ENCODE assay signal across 18 cellular contexts in the genomic region with DNA sequence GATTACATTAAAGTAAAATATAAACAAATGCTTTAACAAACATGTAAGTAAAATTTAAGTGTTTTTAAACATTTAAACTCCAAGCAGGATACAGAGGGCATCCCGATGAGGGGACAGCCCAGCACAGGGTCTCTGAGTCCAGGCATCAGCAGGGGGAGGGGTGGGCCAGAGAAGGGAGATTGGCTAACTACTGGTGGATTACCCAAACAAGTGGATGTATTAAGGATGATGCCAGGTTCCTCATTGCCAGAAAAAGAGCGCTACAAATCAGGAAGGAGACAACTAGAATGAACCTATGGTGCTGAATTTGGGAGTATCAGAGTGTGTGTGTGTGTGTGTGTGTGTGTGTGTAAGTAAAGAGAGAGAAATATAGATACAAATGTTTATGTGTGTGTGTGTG.
DNase-seq lines count a peak whose midpoint lies in the region; FAIRE-seq and TF ChIP-seq lines count a peak whose summit lies in the region.
"Had no signal": no experiment of that assay in that cellular context is flagged by ENCODE, and none has a peak within 500 bp of the region (broad histone marks: within the 10 kb centered on the region; RNA-seq: fewer than 3 reads in every experiment).

No MANE protein-coding gene starts in this region.

- CTCF ChIA-PET in H1 (lab: Charles Lee; ENCODE audit: partially characterized antibody) = interaction anchor here (0.7 kb wide), 1 partner anchor 38 kb away, joined by 4 read pairs; no protein-coding TSS in a partner anchor

- no peak overlapping the region for H3K4ac ChIP-seq in H1 (replicated peaks; ENCODE audit: insufficient read length, low read depth, low read length)

- no peak overlapping the region for H2BK120ac ChIP-seq in H1 (replicated peaks; ENCODE audit: low read depth, low read length)

- TF ChIP-seq RAD21 in H1 (IDR thresholded peaks at IDR 0.05 in 1 of 2, conservative IDR thresholded peaks at IDR 0.05 in 1 of 2; ENCODE audit: low read depth in 2 of 2, low read length in 2 of 2) = no peak

- H3K9ac ChIP-seq in BLaER1 treated with 17β-estradiol and CSF1 and Interleukin-3, amounts not matched to agents 10 nM and 100 nM = no peak overlapping the region
- no peak overlapping the region for H3K9ac ChIP-seq in H1 (replicated peaks in 1 of 4; ENCODE audit: extremely low read depth in 1 of 4, low read depth in 3 of 4, low read length in 3 of 4)
- H3K9ac ChIP-seq: KMS-11 had no signal

- no peaks in the 10 kb centered on the region for H3K79me2 ChIP-seq in H1 (ENCODE audit: control insufficient read depth in 1 of 2, insufficient read depth in 2 of 2, low read length in 2 of 2)

- H4K8ac ChIP-seq in H1 (ENCODE audit: extremely low read depth, insufficient read depth, low read length) = no peak overlapping the region

- H2BK20ac ChIP-seq in H1 (ENCODE audit: low read length) = no peak overlapping the region

- H3K14ac ChIP-seq in H1 (ENCODE audit: insufficient read length) = no peak overlapping the region

- H3K36me3 ChIP-seq in BLaER1 treated with 17β-estradiol and CSF1 and Interleukin-3, amounts not matched to agents 10 nM and 100 nM = no peaks in the 10 kb centered on the region
- no peaks in the 10 kb centered on the region for H3K36me3 ChIP-seq in H1 (ENCODE audit: control insufficient read depth in 2 of 4, insufficient read depth in 4 of 4, low read length in 3 of 4)
- H3K36me3 ChIP-seq: HAP-1, Peyer's patch had no signal

- TF ChIP-seq EP300 in H1 (IDR thresholded peaks at IDR 0.05; ENCODE audit: borderline replicate concordance in 1 of 2, low read depth in 2 of 2, low read length in 2 of 2) = no peak

- peaks cover 2% of the 10 kb centered on the region; the same call in 1 of the 2 replicates for H3K23me2 ChIP-seq in H1 (ENCODE audit: low read depth, low read length)

- H3K4me3 ChIP-seq in BLaER1 treated with 17β-estradiol and CSF1 and Interleukin-3, amounts not matched to agents 10 nM and 100 nM = no peak overlapping the region
- no peak overlapping the region for H3K4me3 ChIP-seq in HL-60 (replicated peaks; ENCODE audit: insufficient read depth, low read length)
- H3K4me3 ChIP-seq in H1 (ENCODE audit: extremely low read depth in 1 of 4, insufficient read depth in 2 of 4, low read depth in 3 of 4, low read length in 4 of 4) = no peak overlapping the region
- H3K4me3 ChIP-seq: HAP-1, Peyer's patch had no signal

- no peaks in the 10 kb centered on the region for H3K79me1 ChIP-seq in H1 (ENCODE audit: low read depth, low read length)

- TF ChIP-seq POLR2A in H1 (IDR thresholded peaks at IDR 0.05; ENCODE audit: control extremely low read depth in 1 of 2, low read depth in 2 of 2, low read length in 2 of 2) = no peak
- no peak for TF ChIP-seq POLR2A in H54 (IDR thresholded peaks at IDR 0.05; ENCODE audit: low read depth, low read length)

- no peak overlapping the region for H2BK5ac ChIP-seq in H1 (ENCODE audit: low read depth, low read length)

- in situ Hi-C loops in ACHN (cut with HindIII; ENCODE audit: low pct_ligation_motif_present, low pct_unique_long_range_greater_than_20kb, low sequenced_read_pairs) = no loop called here

- H3K27me3 ChIP-seq in BLaER1 treated with 17β-estradiol and CSF1 and Interleukin-3, amounts not matched to agents 10 nM and 100 nM = no peaks in the 10 kb centered on the region
- no peaks in the 10 kb centered on the region for H3K27me3 ChIP-seq in HL-60 (ENCODE audit: insufficient read depth, poor library complexity, severe bottlenecking)
- no peaks in the 10 kb centered on the region for H3K27me3 ChIP-seq in H1 (replicated peaks in 1 of 4; ENCODE audit: control insufficient read depth in 3 of 4, extremely low read depth in 1 of 4, insufficient read depth in 3 of 4, low read length in 3 of 4)
- H3K27me3 ChIP-seq: Peyer's patch had no signal

- no peak for FAIRE-seq in H1 (lab: Jason Lieb, UNC)
- FAIRE-seq in H54 (lab: Jason Lieb, UNC) = no peak

- H3K23ac ChIP-seq in H1 (ENCODE audit: insufficient read length) = no peak overlapping the region

- H3K9me3 ChIP-seq in BLaER1 treated with 17β-estradiol and CSF1 and Interleukin-3, amounts not matched to agents 10 nM and 100 nM (replicated peaks in 1 of 11) = 0 out of 22 replicates have a peak, but pooled peaks cover 0 to 8% (median 0%) of the 10 kb centered on the region in 11 experiments
- no peaks in the 10 kb centered on the region for H3K9me3 ChIP-seq in H1 (ENCODE audit: insufficient read depth in 2 of 2, low read depth in 1 of 2, low read length in 1 of 2)
- H3K9me3 ChIP-seq: Caco-2, HAP-1, Peyer's patch had no signal

- H4K91ac ChIP-seq in H1 (replicated peaks; ENCODE audit: insufficient read length, low read length) = no peak overlapping the region

- no peak overlapping the region for H2AK5ac ChIP-seq in H1 (ENCODE audit: low read depth, low read length)

- H3K56ac ChIP-seq in H1 (replicated peaks; ENCODE audit: insufficient read length, low read depth, low read length) = no peak overlapping the region

- no peak overlapping the region for H4K5ac ChIP-seq in H1 (ENCODE audit: insufficient read length, low read depth, low read length)

- H3K27ac ChIP-seq in BLaER1 treated with 17β-estradiol and CSF1 and Interleukin-3, amounts not matched to agents 10 nM and 100 nM = peak overlapping the region in 6 of 11 experiments; percentile 7 to 67 (median 40); a peak in 7 of 22 replicates
- H3K27ac ChIP-seq in HL-60 (replicated peaks) = peak overlapping the region; percentile 53
- H3K27ac ChIP-seq in H1 (ENCODE audit: low read depth, low read length) = no peak overlapping the region
- H3K27ac ChIP-seq: KMS-11, Peyer's patch had no signal

- no peak overlapping the region for H2BK15ac ChIP-seq in H1 (ENCODE audit: low read length)

- 93% methylated on average over 2 of the region's 2 CpGs; no CpG with 5 or more reads in 1 of the 2 experiments for WGBS in H1 (ENCODE audit: extremely low coverage in 1 of 2, insufficient coverage in 1 of 2, insufficient read length in 1 of 2, insufficient replicate concordance in 2 of 2, low coverage in 1 of 2, low lambda C conversion rate in 2 of 2, missing lambda C conversion rate in 1 of 2), 2 experiments

- H4K20me1 ChIP-seq in BLaER1 treated with 17β-estradiol and CSF1 and Interleukin-3, amounts not matched to agents 10 nM and 100 nM = no peaks in the 10 kb centered on the region
- no peaks in the 10 kb centered on the region for H4K20me1 ChIP-seq in H1 (replicated peaks in 1 of 2; ENCODE audit: control insufficient read depth in 1 of 2, insufficient read depth in 2 of 2, low read length in 2 of 2)

- no peak overlapping the region for H2AFZ ChIP-seq in H1 (ENCODE audit: low read length)

- H2BK12ac ChIP-seq in H1 (ENCODE audit: low read depth, low read length) = peak overlapping the region; percentile 77; the same call in 1 of the 2 replicates

- POLR2A ChIA-PET in H1 (lab: Charles Lee; ENCODE audit: partially characterized antibody) = interaction anchor here (0.6 to 1.4 kb wide), 2 partner anchors 9 to 15 kb away, joined by 3 read pairs; no protein-coding TSS in a partner anchor

- TF ChIP-seq CTCF in HL-60 (IDR thresholded peaks at IDR 0.05; ENCODE audit: insufficient read depth, low read length) (no peak), H1 (IDR thresholded peaks at IDR 0.05; ENCODE audit: control extremely low read depth in 1 of 3, insufficient read depth in 1 of 3, low read depth in 1 of 3, low read length in 3 of 3) (no peak)

- H3K4me1 ChIP-seq in BLaER1 treated with 17β-estradiol and CSF1 and Interleukin-3, amounts not matched to agents 10 nM and 100 nM = peaks cover 0 to 47% (median 36%) of the 10 kb centered on the region in 10 experiments; a peak in 18 of 20 replicates
- H3K4me1 ChIP-seq in H1 (replicated peaks in 1 of 4; ENCODE audit: control insufficient read depth in 3 of 4, insufficient read depth in 4 of 4, low read length in 3 of 4) = peaks cover 0 to 8% (median 2%) of the 10 kb centered on the region in 4 experiments; a peak in 1 of 7 replicates
- H3K4me1 ChIP-seq: Caco-2, HAP-1, Peyer's patch had no signal

- DNase-seq in HL-60 (ENCODE audit: low read depth in 1 of 2, low spot score in 1 of 2) = peak; percentile 47 to 51
- DNase-seq in NOMO-1 (lab: John Stamatoyannopoulos, UW; ENCODE audit: unreplicated experiment in 2 of 2) = peak; percentile 54 to 63
- DNase-seq in H1 (ENCODE audit: low read depth in 1 of 2, low spot score in 2 of 2) = no peak
- DNase-seq in pons (ENCODE audit: low spot score) = no peak
- no peak for DNase-seq in H54 (ENCODE audit: insufficient read length, low spot score)
- no peak for DNase-seq in kidney glomerular epithelial cell (lab: John Stamatoyannopoulos, UW)
- no peak for DNase-seq in ACHN
- DNase-seq: Caco-2; CD4-positive, CD25-positive, alpha-beta regulatory T cell; NCI-H1105 treated with DMSO at 0.1 percent for 48 hours; NCI-H187; NCI-H2107; NCI-H510A; NCI-H774; Peyer's patch had no signal

- H3K18ac ChIP-seq in H1 (ENCODE audit: extremely low read depth, low read length) = no peak overlapping the region

- peak overlapping the region in 5 of 11 experiments; percentile 49 to 74 (median 65); a peak in 9 of 22 replicates for H3K4me2 ChIP-seq in BLaER1 treated with 17β-estradiol and CSF1 and Interleukin-3, amounts not matched to agents 10 nM and 100 nM
- H3K4me2 ChIP-seq in H1 (ENCODE audit: insufficient read depth in 1 of 2, low read depth in 2 of 2, low read length in 2 of 2) = no peak overlapping the region
- H3K4me2 ChIP-seq: KMS-11 had no signal

TF ChIP-seq in H1, 55 proteins besides CTCF, POLR2A, EP300 and RAD21:
- no peak for TF ChIP-seq SIN3A (conservative IDR thresholded peaks at IDR 0.05 in 1 of 2, IDR thresholded peaks at IDR 0.05 in 1 of 2; ENCODE audit: low read depth in 1 of 2, low read length in 2 of 2)
- no peak for TF ChIP-seq CTBP2 (IDR thresholded peaks at IDR 0.05; ENCODE audit: borderline replicate concordance, insufficient read depth, insufficient read length, low read length)
- TF ChIP-seq RFX5 (IDR thresholded peaks at IDR 0.05; ENCODE audit: borderline replicate concordance, low read depth, low read length) = no peak
- TF ChIP-seq BCL11A (IDR thresholded peaks at IDR 0.05; ENCODE audit: low read depth in 2 of 2, low read length in 2 of 2) = no peak
- no peak for TF ChIP-seq SP4 (IDR thresholded peaks at IDR 0.05; ENCODE audit: low read length)
- no peak for TF ChIP-seq CHD2 (IDR thresholded peaks at IDR 0.05; ENCODE audit: low read length)
- TF ChIP-seq SAP30 (IDR thresholded peaks at IDR 0.05; ENCODE audit: insufficient read depth, insufficient replicate concordance, low read length) = no peak
- TF ChIP-seq, protein P1, sequence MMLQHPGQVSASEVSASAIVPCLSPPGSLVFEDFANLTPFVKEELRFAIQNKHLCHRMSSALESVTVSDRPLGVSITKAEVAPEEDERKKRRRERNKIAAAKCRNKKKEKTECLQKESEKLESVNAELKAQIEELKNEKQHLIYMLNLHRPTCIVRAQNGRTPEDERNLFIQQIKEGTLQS (IDR thresholded peaks at IDR 0.05; ENCODE audit: insufficient read depth, low read depth, low read length) = no peak
- no peak for TF ChIP-seq CEBPB (IDR thresholded peaks at IDR 0.05; ENCODE audit: low read depth, low read length)
- TF ChIP-seq CREB1 (IDR thresholded peaks at IDR 0.05) = no peak
- TF ChIP-seq SIRT6 (IDR thresholded peaks at IDR 0.05; ENCODE audit: low read length) = no peak

Comparison
In these comparisons a context has a peak if more than half of its experiments do, and no peak if none do; other contexts are left out.
1. DNase-seq: peak in HL-60 (2 of 2) and NOMO-1 (2 of 2); none in H1 (0 of 2), pons (single experiment), H54 (single experiment), kidney glomerular epithelial cell (single experiment) and ACHN (single experiment).